15 cellular contexts compared by ENCODE assay signal in the genomic region with DNA sequence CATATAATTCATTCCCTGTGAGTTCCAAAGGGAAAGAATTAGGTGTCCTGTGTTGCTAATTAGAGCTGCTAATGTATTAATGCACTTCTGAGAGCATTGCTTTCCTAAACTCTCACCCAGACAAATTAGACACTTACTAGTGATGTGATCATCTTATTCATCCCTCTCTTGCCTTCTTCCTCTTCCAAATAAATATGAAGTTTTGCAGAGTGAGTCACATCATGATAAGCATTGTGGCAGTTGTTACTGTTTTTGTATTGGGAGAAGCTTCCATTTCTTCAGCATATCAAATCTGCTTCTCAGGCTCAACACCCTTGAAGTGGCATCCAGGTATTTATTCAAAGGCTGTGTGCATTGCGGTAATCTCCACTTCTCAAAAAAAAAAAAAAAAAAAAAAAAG. TPM values are rescaled to one million over a fixed set of nuclear protein-coding genes. Genes with fewer than 3 reads are reported as not detected.
DNase-seq lines count a peak whose midpoint lies in the region; ATAC-seq and TF ChIP-seq lines count a peak whose summit lies in the region.
"Had no signal": no experiment of that assay in that cellular context is flagged by ENCODE, and none has a peak within 500 bp of the region (broad histone marks: within the 10 kb centered on the region; RNA-seq: fewer than 3 reads in every experiment).

No MANE protein-coding gene starts in this region.

- H3K4me3 ChIP-seq in fibroblast of villous mesenchyme (ENCODE audit: low read depth, low read length) (no peak overlapping the region), testis (no peak overlapping the region)
- H3K4me3 ChIP-seq: colonic mucosa, MG63, thoracic aorta had no signal

- in situ Hi-C loops in ACHN (cut with HindIII; ENCODE audit: low pct_ligation_motif_present, low pct_unique_long_range_greater_than_20kb, low sequenced_read_pairs) = no loop called here

- TF ChIP-seq CTCF in fibroblast of villous mesenchyme (IDR thresholded peaks at IDR 0.05; ENCODE audit: insufficient read depth, low read depth, low read length) (no peak), testis (IDR thresholded peaks at IDR 0.05) (no peak)

- no peaks in the 10 kb centered on the region for H3K4me1 ChIP-seq in testis
- H3K4me1 ChIP-seq: colonic mucosa had no signal

- H3K36me3 ChIP-seq in testis (ENCODE audit: low read depth, missing control alignments) = no peaks in the 10 kb centered on the region
- H3K36me3 ChIP-seq: colonic mucosa, MG63, thoracic aorta had no signal

- no peaks in the 10 kb centered on the region for H3K27me3 ChIP-seq in testis
- H3K27me3 ChIP-seq: colonic mucosa, MG63 had no signal

- no peak for ATAC-seq in esophagus mucosa

- intact Hi-C loops in testis (cut with DNase I; ENCODE audit: low total_unique reads) = no loop called here

- H3K27ac ChIP-seq in testis = no peak overlapping the region
- H3K27ac ChIP-seq: colonic mucosa, thoracic aorta had no signal

- 100% methylated on average over 1 of the region's 1 CpG for WGBS in testis, 2 donors

- no peaks in the 10 kb centered on the region for H3K9me3 ChIP-seq in testis
- H3K9me3 ChIP-seq: colonic mucosa, MG63, thoracic aorta had no signal

- no peak for TF ChIP-seq POLR2A in testis (IDR thresholded peaks at IDR 0.05)

- DNase-seq in ACHN (peak; percentile 68), HS-27A (ENCODE audit: low read depth) (peak; percentile 82), amniotic epithelial cell (ENCODE audit: low read depth) (peak; percentile 51), fibroblast of villous mesenchyme (ENCODE audit: low read depth) (peak; percentile 55), testis (no peak), NOMO-1 treated with dmso at 0.1 percent for 144 hours (lab: John Stamatoyannopoulos, UW; ENCODE audit: unreplicated experiment) (no peak), HPDE6-E6E7 (ENCODE audit: extremely low spot score) (no peak)
- DNase-seq: activated B cell treated with CpG ODN at 0.5 μM for 24 hours; activated naive CD8-positive, alpha-beta T cell treated with anti-CD3 and anti-CD28 coated beads for 36 hours; colonic mucosa; DMS153; MG63; NCI-H2107 had no signal

RNA-seq across cellular contexts. Expression of gene E2F7, which starts 37.3 kb away (rescaled TPM):
- 10.4 and 17.4 TPM in 2 replicates for total RNA-seq in fibroblast of villous mesenchyme
- total RNA-seq in esophagus mucosa = 4.0 TPM
- 1 to 10 TPM; 1.9 to 4.2 TPM for total RNA-seq in testis
- polyA plus RNA-seq in testis (ENCODE audit: insufficient read depth, low read depth, low replicate concordance) = 3.5 TPM
- total RNA-seq: thoracic aorta had no signal

Comparison
In these comparisons a context has a peak if more than half of its experiments do, and no peak if none do; other contexts are left out.
1. DNase-seq: peak in ACHN (single experiment), HS-27A (single experiment), amniotic epithelial cell (single experiment) and fibroblast of villous mesenchyme (single experiment); none in testis (single experiment), NOMO-1 treated with dmso at 0.1 percent for 144 hours (single experiment) and HPDE6-E6E7 (single experiment).